Comparison of ENCODE assay signal across 8 cellular contexts in genomic region chr20:25622450-25623224, GRCh38. TPM values are rescaled to one million over a fixed set of nuclear protein-coding genes. Genes with fewer than 3 reads are reported as not detected.
A peak's percentile ranks its signal among the peaks of the same experiment; 100 is the strongest.
DNase-seq lines count a peak whose midpoint lies in the region; ATAC-seq and TF ChIP-seq lines count a peak whose summit lies in the region.

No MANE protein-coding gene starts in this region.

- 28 to 32% methylated on average over 17 of the region's 17 CpGs for WGBS in esophagus, 2 donors

- peak overlapping the region; percentile 97 for H3K9ac ChIP-seq in PC-3 (ENCODE audit: low read length)

- intact Hi-C loops in PC-3 (cut with micrococcal nuclease), result loop anchor here (2.0 kb wide), 1 partner anchor 74 kb away; the partner anchor contains the start of gene ZNF337

- peak overlapping the region; percentile 85 for H2AFZ ChIP-seq in PC-3 (ENCODE audit: low read length)

- H3K79me2 ChIP-seq in PC-3 (ENCODE audit: low read length), result peaks cover 80% of the 10 kb centered on the region

- H3K27me3 ChIP-seq in PC-3 (ENCODE audit: low read length), result no peaks in the 10 kb centered on the region
- no peaks in the 10 kb centered on the region for H3K27me3 ChIP-seq in esophagus (ENCODE audit: control insufficient read depth in 1 of 2, insufficient read depth in 2 of 2, low read length in 2 of 2)

- peak; percentile 12 for DNase-seq in GM04504 (ENCODE audit: low read depth)
- no peak for DNase-seq in PC-3
- DNase-seq in progenitor cell of endocrine pancreas (ENCODE audit: low spot score, unreplicated experiment), result no peak
- no peak for DNase-seq in NCI-H2196 (lab: John Stamatoyannopoulos, UW; ENCODE audit: unreplicated experiment)
- no peak for DNase-seq in NCI-H524 treated with DMSO at 0.1 percent for 48 hours (lab: John Stamatoyannopoulos, UW)
- DNase-seq in erythroblast (lab: John Stamatoyannopoulos, UW), result no peak

- H3K36me3 ChIP-seq in PC-3 (ENCODE audit: low read depth, low read length), result 0 out of 2 replicates have a peak, but pooled peaks cover 2% of the 10 kb centered on the region
- no peaks in the 10 kb centered on the region for H3K36me3 ChIP-seq in esophagus (ENCODE audit: control insufficient read depth in 2 of 2, insufficient read depth in 2 of 2, low read length in 1 of 2)

- H3K4me1 ChIP-seq in PC-3 (ENCODE audit: insufficient read depth, low read length) (peaks cover 18% of the 10 kb centered on the region), esophagus (ENCODE audit: control insufficient read depth in 2 of 2, insufficient read depth in 2 of 2, low read length in 1 of 2) (peaks cover 0 to 7% of the 10 kb centered on the region in 2 donors)

- TF ChIP-seq CTCF in PC-3 (conservative IDR thresholded peaks at IDR 0.05; ENCODE audit: low read depth, low read length) (no peak), progenitor cell of endocrine pancreas (IDR thresholded peaks at IDR 0.05; ENCODE audit: unreplicated experiment) (no peak)

- H3K4me3 Mint-ChIP-seq in progenitor cell of endocrine pancreas (ENCODE audit: low read depth), result peak overlapping the region; percentile 75

- H3K4me3 ChIP-seq in PC-3 (ENCODE audit: low read length), result peak overlapping the region; percentile 90
- peak overlapping the region; percentile 70 to 87 for H3K4me3 ChIP-seq in esophagus (ENCODE audit: low read depth in 1 of 2, low read length in 2 of 2)

- peaks cover 13% of the 10 kb centered on the region for H3K4me1 Mint-ChIP-seq in progenitor cell of endocrine pancreas (ENCODE audit: low read depth)

- no peaks in the 10 kb centered on the region for H3K9me2 ChIP-seq in PC-3 (replicated peaks; ENCODE audit: low read length)

- no peaks in the 10 kb centered on the region for H3K9me3 Mint-ChIP-seq in progenitor cell of endocrine pancreas (ENCODE audit: low read depth)

- ATAC-seq in PC-3, result no peak
- no peak for ATAC-seq in HG03571 (IDR thresholded peaks at IDR 0.05; ENCODE audit: unreplicated experiment)

- no peaks in the 10 kb centered on the region; the same call in 1 of the 2 replicates for H4K20me1 ChIP-seq in PC-3 (ENCODE audit: low read length)

- no peak for TF ChIP-seq POLR2A in erythroblast (IDR thresholded peaks at IDR 0.05; ENCODE audit: low read length)

- POLR2A ChIA-PET in PC-3 (lab: Charles Lee; ENCODE audit: unreplicated experiment), result no interaction called here

- H3K9me3 ChIP-seq in PC-3 (ENCODE audit: low read length), result no peaks in the 10 kb centered on the region
- no peaks in the 10 kb centered on the region for H3K9me3 ChIP-seq in esophagus (ENCODE audit: control insufficient read depth in 2 of 2, insufficient read depth in 1 of 2, low read depth in 1 of 2, low read length in 1 of 2)

- CTCF ChIA-PET in PC-3 (lab: Charles Lee), result interaction anchor here (1.0 kb wide), 1 partner anchor 152 kb away, joined by 3 read pairs; no protein-coding TSS in a partner anchor

- no peaks in the 10 kb centered on the region for H3F3A ChIP-seq in PC-3 (ENCODE audit: low read length, unreplicated experiment)

- H3K36me3 Mint-ChIP-seq in progenitor cell of endocrine pancreas (ENCODE audit: insufficient read depth), result peaks cover 1% of the 10 kb centered on the region

- H3K27ac ChIP-seq in PC-3 (ENCODE audit: low read length), result peak overlapping the region; percentile 89
- H3K27ac ChIP-seq in esophagus (ENCODE audit: low read depth in 2 of 2, low read length in 1 of 2), result peak overlapping the region; percentile 95 to 99

- peak overlapping the region; percentile 90 for H3K4me2 ChIP-seq in PC-3 (ENCODE audit: low read length)

- no peaks in the 10 kb centered on the region for H3K27me3 Mint-ChIP-seq in progenitor cell of endocrine pancreas

- BruUV-seq in PC-3 (replicated peaks; lab: Mats Ljungman, UMichigan), result TSS peak; percentile 29

- H3K27ac Mint-ChIP-seq in progenitor cell of endocrine pancreas, result peak overlapping the region; percentile 83

RNA-seq across cellular contexts. Expression of gene NANP, which starts 1.2 kb away (rescaled TPM):
- total RNA-seq in PC-3 (2014; rRNA removed) (10.3 and 10.7 TPM in 2 replicates), progenitor cell of endocrine pancreas (3.3 and 4.0 TPM in 2 replicates)
- 1 to 10 TPM; 1.3 to 2.1 TPM for polyA plus RNA-seq in esophagus

RNA-seq across cellular contexts. Expression of gene NINL, which starts 37.3 kb away (rescaled TPM):
- total RNA-seq in PC-3 (2014; rRNA removed), result 6.5 and 11.5 TPM in 2 replicates
- 1 to 10 TPM; 5.5 to 9.9 TPM for polyA plus RNA-seq in esophagus
- 114 and 125 TPM in 2 replicates for total RNA-seq in progenitor cell of endocrine pancreas
